Comparison of ENCODE assay signal across 2 cellular contexts in genomic region chr2:169736902-169737301, GRCh38.
TF ChIP-seq lines count a peak whose summit lies in the region.

No MANE protein-coding gene starts in this region.

TF ChIP-seq in endothelial cell of umbilical vein, 7 proteins besides CTCF, POLR2A, EP300 and RAD21:
- no peak for TF ChIP-seq MAX (IDR thresholded peaks at IDR 0.05; ENCODE audit: insufficient read depth, insufficient read length)
- no peak for TF ChIP-seq GATA2 (IDR thresholded peaks at IDR 0.05; ENCODE audit: insufficient read depth, insufficient read length, low read depth, low read length)
- TF ChIP-seq JUN (IDR thresholded peaks at IDR 0.05; ENCODE audit: borderline replicate concordance, insufficient read depth, insufficient read length, low read depth): no peak
- TF ChIP-seq EZH2 (IDR thresholded peaks at IDR 0.05; ENCODE audit: borderline replicate concordance, low read depth, low read length, severe bottlenecking): no peak
- no peak for TF ChIP-seq MYC (IDR thresholded peaks at IDR 0.05; ENCODE audit: low read depth, low read length)

TF ChIP-seq in neural cell, 6 proteins besides CTCF, POLR2A, EP300 and RAD21:
- no peak for TF ChIP-seq MXI1 (conservative IDR thresholded peaks at IDR 0.05; ENCODE audit: poor library complexity, severe bottlenecking)
- no peak for TF ChIP-seq EZH2 (IDR thresholded peaks at IDR 0.05; ENCODE audit: borderline replicate concordance, insufficient read depth, low read length, poor library complexity, severe bottlenecking)
- no peak for TF ChIP-seq TAF1 (IDR thresholded peaks at IDR 0.05; ENCODE audit: low read depth)
- TF ChIP-seq, protein P1, sequence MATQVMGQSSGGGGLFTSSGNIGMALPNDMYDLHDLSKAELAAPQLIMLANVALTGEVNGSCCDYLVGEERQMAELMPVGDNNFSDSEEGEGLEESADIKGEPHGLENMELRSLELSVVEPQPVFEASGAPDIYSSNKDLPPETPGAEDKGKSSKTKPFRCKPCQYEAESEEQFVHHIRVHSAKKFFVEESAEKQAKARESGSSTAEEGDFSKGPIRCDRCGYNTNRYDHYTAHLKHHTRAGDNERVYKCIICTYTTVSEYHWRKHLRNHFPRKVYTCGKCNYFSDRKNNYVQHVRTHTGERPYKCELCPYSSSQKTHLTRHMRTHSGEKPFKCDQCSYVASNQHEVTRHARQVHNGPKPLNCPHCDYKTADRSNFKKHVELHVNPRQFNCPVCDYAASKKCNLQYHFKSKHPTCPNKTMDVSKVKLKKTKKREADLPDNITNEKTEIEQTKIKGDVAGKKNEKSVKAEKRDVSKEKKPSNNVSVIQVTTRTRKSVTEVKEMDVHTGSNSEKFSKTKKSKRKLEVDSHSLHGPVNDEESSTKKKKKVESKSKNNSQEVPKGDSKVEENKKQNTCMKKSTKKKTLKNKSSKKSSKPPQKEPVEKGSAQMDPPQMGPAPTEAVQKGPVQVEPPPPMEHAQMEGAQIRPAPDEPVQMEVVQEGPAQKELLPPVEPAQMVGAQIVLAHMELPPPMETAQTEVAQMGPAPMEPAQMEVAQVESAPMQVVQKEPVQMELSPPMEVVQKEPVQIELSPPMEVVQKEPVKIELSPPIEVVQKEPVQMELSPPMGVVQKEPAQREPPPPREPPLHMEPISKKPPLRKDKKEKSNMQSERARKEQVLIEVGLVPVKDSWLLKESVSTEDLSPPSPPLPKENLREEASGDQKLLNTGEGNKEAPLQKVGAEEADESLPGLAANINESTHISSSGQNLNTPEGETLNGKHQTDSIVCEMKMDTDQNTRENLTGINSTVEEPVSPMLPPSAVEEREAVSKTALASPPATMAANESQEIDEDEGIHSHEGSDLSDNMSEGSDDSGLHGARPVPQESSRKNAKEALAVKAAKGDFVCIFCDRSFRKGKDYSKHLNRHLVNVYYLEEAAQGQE (IDR thresholded peaks at IDR 0.05; ENCODE audit: borderline replicate concordance): no peak
- no peak for TF ChIP-seq SMC3 (conservative IDR thresholded peaks at IDR 0.05; ENCODE audit: poor library complexity)
- no peak for TF ChIP-seq POLR2AphosphoS5 (IDR thresholded peaks at IDR 0.05)
TF ChIP-seq in neural cell: peak in this region for 0.
